Comparison of ENCODE assay signal across 1 cellular context in the genomic region with DNA sequence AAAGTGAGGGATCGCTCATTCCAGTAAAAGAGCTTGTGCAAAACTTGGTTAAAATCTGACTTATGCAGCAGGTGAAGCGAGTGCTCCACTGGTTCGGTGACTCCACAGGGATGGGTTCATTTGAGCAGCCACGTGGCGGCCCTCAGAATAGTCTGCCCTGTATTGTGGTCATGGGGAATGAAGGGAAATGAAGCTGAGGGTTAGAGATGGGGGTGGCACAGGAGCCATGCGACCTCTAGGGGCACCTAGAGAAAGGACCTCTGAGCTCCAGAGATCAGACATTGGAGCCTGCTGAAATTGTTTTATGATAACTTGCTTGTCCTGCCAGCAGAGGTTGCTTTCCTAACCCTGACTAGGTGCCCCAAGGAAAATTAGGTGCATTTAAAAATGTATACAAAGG.
TF ChIP-seq lines count a peak whose summit lies in the region.

No MANE protein-coding gene starts in this region.

TF ChIP-seq in GM12878, 131 proteins besides CTCF, POLR2A, EP300 and RAD21 (continued from another document):
- TF ChIP-seq EGR1 (IDR thresholded peaks at IDR 0.05; ENCODE audit: borderline replicate concordance in 1 of 2, low read depth in 2 of 2, low read length in 2 of 2) (no peak), SMC3 (IDR thresholded peaks at IDR 0.05; ENCODE audit: borderline replicate concordance, low read length) (peak; percentile 43; the same call in 1 of the 2 replicates)
- TF ChIP-seq, protein P1, sequence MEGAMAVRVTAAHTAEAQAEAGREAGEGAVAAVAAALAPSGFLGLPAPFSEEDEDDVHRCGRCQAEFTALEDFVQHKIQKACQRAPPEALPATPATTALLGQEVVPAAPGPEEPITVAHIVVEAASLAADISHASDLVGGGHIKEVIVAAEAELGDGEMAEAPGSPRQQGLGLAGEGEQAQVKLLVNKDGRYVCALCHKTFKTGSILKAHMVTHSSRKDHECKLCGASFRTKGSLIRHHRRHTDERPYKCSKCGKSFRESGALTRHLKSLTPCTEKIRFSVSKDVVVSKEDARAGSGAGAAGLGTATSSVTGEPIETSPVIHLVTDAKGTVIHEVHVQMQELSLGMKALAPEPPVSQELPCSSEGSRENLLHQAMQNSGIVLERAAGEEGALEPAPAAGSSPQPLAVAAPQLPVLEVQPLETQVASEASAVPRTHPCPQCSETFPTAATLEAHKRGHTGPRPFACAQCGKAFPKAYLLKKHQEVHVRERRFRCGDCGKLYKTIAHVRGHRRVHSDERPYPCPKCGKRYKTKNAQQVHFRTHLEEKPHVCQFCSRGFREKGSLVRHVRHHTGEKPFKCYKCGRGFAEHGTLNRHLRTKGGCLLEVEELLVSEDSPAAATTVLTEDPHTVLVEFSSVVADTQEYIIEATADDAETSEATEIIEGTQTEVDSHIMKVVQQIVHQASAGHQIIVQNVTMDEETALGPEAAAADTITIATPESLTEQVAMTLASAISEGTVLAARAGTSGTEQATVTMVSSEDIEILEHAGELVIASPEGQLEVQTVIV (IDR thresholded peaks at IDR 0.05; ENCODE audit: borderline replicate concordance, partially characterized antibody) = no peak
TF ChIP-seq in GM12878: peak in this region for 2.
